8 cellular contexts compared by ENCODE assay signal in genomic region chr2:38274286-38275276, GRCh38.
DNase-seq lines count a peak whose midpoint lies in the region; ATAC-seq and TF ChIP-seq lines count a peak whose summit lies in the region.

No MANE protein-coding gene starts in this region.

- H3K27ac Mint-ChIP-seq in Caco-2 (ENCODE audit: unreplicated experiment) (peak overlapping the region; percentile 70), activated B cell treated with CpG ODN at 0.5 μM for 24 hours (no peak overlapping the region), progenitor cell of endocrine pancreas (peak overlapping the region; percentile 84)

- no peaks in the 10 kb centered on the region for H3K36me3 ChIP-seq in Caco-2 (ENCODE audit: control insufficient read depth, insufficient read depth, low read length)
- no peaks in the 10 kb centered on the region; the same call in 1 of the 2 replicates for H3K36me3 ChIP-seq in HAP-1 (replicated peaks)

- peaks cover 14% of the 10 kb centered on the region for H3K36me3 Mint-ChIP-seq in Caco-2 (ENCODE audit: insufficient read depth, unreplicated experiment)
- H3K36me3 Mint-ChIP-seq in activated B cell treated with CpG ODN at 0.5 μM for 24 hours (ENCODE audit: low read depth), result no peaks in the 10 kb centered on the region
- H3K36me3 Mint-ChIP-seq in progenitor cell of endocrine pancreas (ENCODE audit: insufficient read depth), result peaks cover 7% of the 10 kb centered on the region

- in situ Hi-C loops in HAP-1 (cut with MboI; ENCODE audit: low sequenced_read_pairs), result loop anchor here (25.0 kb wide), 1 partner anchor 887 kb away; no protein-coding TSS in a partner anchor

- no peaks in the 10 kb centered on the region for H3K9me3 ChIP-seq in Caco-2
- H3K9me3 ChIP-seq in HAP-1, result no peaks in the 10 kb centered on the region

- H3K27me3 Mint-ChIP-seq in Caco-2 (ENCODE audit: insufficient read depth, unreplicated experiment) (no peaks in the 10 kb centered on the region), activated B cell treated with CpG ODN at 0.5 μM for 24 hours (no peaks in the 10 kb centered on the region), progenitor cell of endocrine pancreas (no peaks in the 10 kb centered on the region)

- no peak overlapping the region for H3K4me3 ChIP-seq in Caco-2 (ENCODE audit: low read depth, low read length)
- H3K4me3 ChIP-seq in HAP-1, result no peak overlapping the region

- intact Hi-C loops in Caco-2 (cut with micrococcal nuclease; ENCODE audit: unreplicated experiment) (loop anchor here (1.0 to 10.0 kb wide), 8 partner anchors 62 to 880 kb away; partner anchors contain the start of gene CYP1B1), activated B cell treated with CpG ODN at 0.5 μM for 24 hours (cut with micrococcal nuclease) (loop anchor here (1.0 to 10.0 kb wide), 7 partner anchors 292 to 1920 kb away; partner anchors contain the start of gene CRIM1)

- peak; percentile 62 to 69 for TF ChIP-seq CTCF in Caco-2 (IDR thresholded peaks at IDR 0.05; ENCODE audit: insufficient read depth in 1 of 2, low read depth in 1 of 2, low read length in 1 of 2, severe bottlenecking in 1 of 2, unreplicated experiment in 1 of 2)
- no peak for TF ChIP-seq CTCF in activated B cell treated with CpG ODN at 0.5 μM for 24 hours (IDR thresholded peaks at IDR 0.05)
- TF ChIP-seq CTCF in progenitor cell of endocrine pancreas (IDR thresholded peaks at IDR 0.05; ENCODE audit: unreplicated experiment), result peak; percentile 72

- BruUV-seq in Caco-2 (replicated peaks; lab: Mats Ljungman, UMichigan), result no TSS peak

- POLR2A ChIA-PET in Caco-2 (lab: Charles Lee) (interaction anchor here (0.5 to 1.1 kb wide), 5 partner anchors 12 to 493 kb away, joined by 3 to 12 read pairs (median 5); partner anchors contain the start of gene CYP1B1), activated B cell treated with CpG ODN at 0.5 μM for 24 hours (lab: Charles Lee) (interaction anchor here (0.7 kb wide), 2 partner anchors 208 to 477 kb away, joined by 4 to 6 read pairs; no protein-coding TSS in a partner anchor)

- H3K4me3 Mint-ChIP-seq in Caco-2 (ENCODE audit: unreplicated experiment), result no peak overlapping the region
- H3K4me3 Mint-ChIP-seq in activated B cell treated with CpG ODN at 0.5 μM for 24 hours, result no peak overlapping the region
- H3K4me3 Mint-ChIP-seq in progenitor cell of endocrine pancreas (ENCODE audit: low read depth), result no peak overlapping the region

- CTCF ChIA-PET in Caco-2 (lab: Charles Lee) (interaction anchor here (0.6 to 1.6 kb wide), 30 partner anchors 12 to 879 kb away, joined by 3 to 37 read pairs (median 4); partner anchors contain the start of genes CYP1B1 and RMDN2), activated B cell treated with CpG ODN at 0.5 μM for 24 hours (lab: Charles Lee) (interaction anchor here (0.6 to 1.5 kb wide), 12 partner anchors 159 to 1496 kb away, joined by 3 to 17 read pairs (median 3); partner anchors contain the start of gene RMDN2)

- DNase-seq in Caco-2 (peak in 1 of 2 experiments; percentile 69), HAP-1 (ENCODE audit: low spot score in 2 of 2) (peak; percentile 59 to 74), NCI-H226 (peak; percentile 47), activated B cell treated with CpG ODN at 0.5 μM for 24 hours (no peak), globus pallidus (ENCODE audit: low spot score) (peak; percentile 54), progenitor cell of endocrine pancreas (ENCODE audit: low spot score, unreplicated experiment) (no peak), ureter (ENCODE audit: low spot score) (no peak)

- peaks cover 51% of the 10 kb centered on the region for H3K4me1 Mint-ChIP-seq in Caco-2 (ENCODE audit: low read depth, unreplicated experiment)
- H3K4me1 Mint-ChIP-seq in activated B cell treated with CpG ODN at 0.5 μM for 24 hours, result peaks cover 3% of the 10 kb centered on the region
- H3K4me1 Mint-ChIP-seq in progenitor cell of endocrine pancreas (ENCODE audit: low read depth), result peaks cover 22% of the 10 kb centered on the region

- H3K27me3 ChIP-seq in Caco-2 (replicated peaks; ENCODE audit: control insufficient read depth, insufficient read depth, low read length) (no peaks in the 10 kb centered on the region), HAP-1 (ENCODE audit: low read depth) (no peaks in the 10 kb centered on the region)

- H3K4me1 ChIP-seq in Caco-2, result peaks cover 44% of the 10 kb centered on the region
- peaks cover 17% of the 10 kb centered on the region for H3K4me1 ChIP-seq in HAP-1

- H3K9me3 Mint-ChIP-seq in Caco-2 (ENCODE audit: unreplicated experiment) (no peaks in the 10 kb centered on the region), activated B cell treated with CpG ODN at 0.5 μM for 24 hours (no peaks in the 10 kb centered on the region), progenitor cell of endocrine pancreas (ENCODE audit: low read depth) (peaks cover 10% of the 10 kb centered on the region)

- ATAC-seq in activated B cell treated with CpG ODN at 0.5 μM for 24 hours (ENCODE audit: low read depth) (peak; percentile 56), HG02884 (IDR thresholded peaks at IDR 0.05; ENCODE audit: unreplicated experiment) (no peak)

Comparison
In these comparisons a context has a peak if more than half of its experiments do, and no peak if none do; other contexts are left out.
1. DNase-seq: peak in HAP-1 (2 of 2), NCI-H226 (single experiment) and globus pallidus (single experiment); none in activated B cell treated with CpG ODN at 0.5 μM for 24 hours (single experiment), progenitor cell of endocrine pancreas (single experiment) and ureter (single experiment).